8 cellular contexts compared by ENCODE assay signal in the genomic region with DNA sequence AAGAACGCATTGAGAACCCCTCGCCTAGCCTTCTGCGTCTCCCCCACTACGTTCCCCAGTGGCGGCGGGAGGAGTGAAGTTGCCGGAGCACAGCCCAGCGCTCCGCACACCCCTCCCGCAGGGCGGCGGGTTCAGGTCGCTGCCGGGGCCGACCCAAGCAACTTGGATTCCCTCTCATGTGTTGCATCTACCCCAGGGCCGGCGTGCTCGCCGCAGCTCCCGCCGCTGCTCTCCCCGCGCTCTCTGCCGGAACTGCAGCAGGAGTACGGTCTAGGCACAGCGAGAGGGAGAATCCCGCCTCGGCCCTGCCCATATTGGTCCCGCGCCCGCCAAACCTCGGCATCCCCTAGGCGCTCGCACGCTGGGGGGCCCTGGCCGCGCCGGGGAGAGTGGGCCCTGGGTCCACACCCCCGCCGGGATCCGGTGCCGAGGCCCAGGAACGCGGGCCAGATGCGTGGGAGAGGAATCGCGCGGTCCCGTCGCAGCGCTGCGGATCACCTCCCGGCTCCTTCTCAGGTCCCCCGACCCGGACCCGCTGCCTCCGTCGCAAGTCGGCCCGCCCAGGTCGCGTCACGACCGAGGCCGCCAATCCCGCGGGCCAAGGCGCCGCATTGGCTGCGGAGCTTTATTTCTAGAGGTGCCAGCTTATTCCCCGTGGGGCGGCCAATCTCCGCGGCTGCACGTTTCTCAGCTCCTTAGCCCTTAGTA. TPM values are rescaled to one million over a fixed set of nuclear protein-coding genes. Genes with fewer than 3 reads are reported as not detected.
A peak's percentile ranks its signal among the peaks of the same experiment; 100 is the strongest.
DNase-seq lines count a peak whose midpoint lies in the region; ATAC-seq lines count a peak whose summit lies in the region.

No MANE protein-coding gene starts in this region.

- H3K4me3 ChIP-seq in ACC112 (ENCODE audit: low read depth, low read length) = peak overlapping the region; percentile 97

- H3K4me1 ChIP-seq in ACC112 (ENCODE audit: control insufficient read depth, insufficient read depth, low read length, unreplicated experiment) = peaks cover 13% of the 10 kb centered on the region

- POLR2A ChIA-PET in activated CD4-positive, alpha-beta T cell treated with anti-CD3 and anti-CD28 coated beads for 36 hours (lab: Charles Lee) = interaction anchor here (0.6 to 2.7 kb wide), 3 partner anchors 63 to 125 kb away, joined by 3 to 35 read pairs (median 4); a partner anchor contains a TSS

- peak overlapping the region; percentile 98 for H2AFZ ChIP-seq in ACC112 (ENCODE audit: low read length, unreplicated experiment)

- 0 out of 2 replicates have a peak, but pooled peaks cover 4% of the 10 kb centered on the region for H3K36me3 ChIP-seq in ACC112 (ENCODE audit: insufficient read depth, low read length)

- peaks cover 30% of the 10 kb centered on the region for H3K36me3 Mint-ChIP-seq in activated CD4-positive, alpha-beta T cell treated with anti-CD3 and anti-CD28 coated beads for 36 hours (ENCODE audit: low read depth)

- peaks cover 28% of the 10 kb centered on the region for H3K4me1 Mint-ChIP-seq in activated CD4-positive, alpha-beta T cell treated with anti-CD3 and anti-CD28 coated beads for 36 hours

- H3K27me3 Mint-ChIP-seq in activated CD4-positive, alpha-beta T cell treated with anti-CD3 and anti-CD28 coated beads for 36 hours = peaks cover 3% of the 10 kb centered on the region

- intact Hi-C loops in activated CD4-positive, alpha-beta T cell treated with anti-CD3 and anti-CD28 coated beads for 36 hours (cut with DNase I, micrococcal nuclease) = loop anchor here (1.0 to 5.0 kb wide), 8 partner anchors 17 to 657 kb away; a partner anchor contains a TSS

- peaks cover 25% of the 10 kb centered on the region for H3K79me2 ChIP-seq in ACC112 (ENCODE audit: control insufficient read depth, insufficient read depth, low read length, unreplicated experiment)

- CTCF ChIA-PET in activated CD4-positive, alpha-beta T cell treated with anti-CD3 and anti-CD28 coated beads for 36 hours (lab: Charles Lee) = interaction anchor here (0.9 to 1.9 kb wide), 4 partner anchors 28 to 120 kb away, joined by 3 to 9 read pairs (median 4); a partner anchor contains a TSS

- peak overlapping the region; percentile 97 for H3K4me3 Mint-ChIP-seq in activated CD4-positive, alpha-beta T cell treated with anti-CD3 and anti-CD28 coated beads for 36 hours

- peak; percentile 20 for ATAC-seq in GM18858 (IDR thresholded peaks at IDR 0.05; ENCODE audit: unreplicated experiment)
- peak; percentile 30 for ATAC-seq in HG03064 (IDR thresholded peaks at IDR 0.05; ENCODE audit: low read depth, unreplicated experiment)
- peak; percentile 60 for ATAC-seq in activated CD4-positive, alpha-beta T cell treated with anti-CD3 and anti-CD28 coated beads for 36 hours
- peak; percentile 74 for ATAC-seq in left lobe of liver

- H3K27me3 ChIP-seq in ACC112 (ENCODE audit: insufficient read depth, low read length) = peaks cover 22% of the 10 kb centered on the region

- H3K27ac ChIP-seq in ACC112 (ENCODE audit: low read depth, low read length) (peak overlapping the region; percentile 44; the same call in 1 of the 2 replicates), cingulate gyrus (ENCODE audit: low read depth, low read length) (peak overlapping the region; percentile 74)

- DNase-seq in NCI-H2227 (lab: John Stamatoyannopoulos, UW; ENCODE audit: unreplicated experiment) (peak; percentile 90), left lobe of liver (ENCODE audit: low spot score) (peak; percentile 59)
- peak; percentile 91 for DNase-seq in activated CD4-positive, alpha-beta T cell treated with anti-CD3 and anti-CD28 coated beads for 36 hours
- peak; percentile 83 to 89 for DNase-seq in stimulated activated CD4-positive, alpha-beta T cell treated with anti-CD3 and anti-CD28 coated beads, Interleukin-2, amount 100 ng/mL, for 24 hours

- peak overlapping the region; percentile 98 for H3K27ac Mint-ChIP-seq in activated CD4-positive, alpha-beta T cell treated with anti-CD3 and anti-CD28 coated beads for 36 hours

- no peaks in the 10 kb centered on the region for H3K9me3 Mint-ChIP-seq in activated CD4-positive, alpha-beta T cell treated with anti-CD3 and anti-CD28 coated beads for 36 hours (ENCODE audit: low read depth)

RNA-seq across cellular contexts. Expression of a gene that starts 0.6 kb away (rescaled TPM):
- total RNA-seq in activated CD4-positive, alpha-beta T cell treated with anti-CD3 and anti-CD28 coated beads for 36 hours = 10 to 100 TPM; 44.1 to 46.9 TPM
- total RNA-seq in left lobe of liver = 2.6 TPM

Comparison
In these comparisons a context has a peak if more than half of its experiments do, and no peak if none do; other contexts are left out.
1. Peak in every context shown above with its lines: DNase-seq, ATAC-seq, H3K4me3 ChIP-seq and H3K27ac ChIP-seq.
2. ATAC-seq: peak in every context shown above with its lines; median percentile 74 in left lobe of liver; 60 in activated CD4-positive, alpha-beta T cell treated with anti-CD3 and anti-CD28 coated beads for 36 hours; 30 in HG03064; 20 in GM18858.
3. RNA of a gene that starts 0.6 kb away (total RNA-seq): 44.1 to 46.9 TPM in activated CD4-positive, alpha-beta T cell treated with anti-CD3 and anti-CD28 coated beads for 36 hours; 2.6 TPM in left lobe of liver (single experiment); every median in the first group is over 10 times any median in the second.